1 cellular context compared by ENCODE assay signal in the genomic region with DNA sequence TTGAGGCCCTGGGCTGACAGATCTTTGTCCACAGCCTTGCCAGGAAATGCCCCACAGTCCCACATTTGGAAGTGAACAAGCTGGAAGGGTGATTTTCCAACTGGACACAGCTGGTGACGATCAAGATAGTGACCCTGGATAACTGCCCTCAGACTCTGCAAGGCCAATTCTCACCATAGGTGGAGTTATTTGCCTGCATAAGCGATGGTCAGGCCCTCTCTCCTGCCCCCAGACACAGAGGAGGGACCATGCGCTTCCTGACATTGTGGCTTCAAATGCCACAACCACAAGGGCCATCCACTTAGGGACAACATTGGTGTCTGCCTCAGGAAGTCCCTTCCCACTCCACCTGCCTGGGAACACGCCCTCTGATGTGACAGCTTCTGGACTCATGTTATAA.
TF ChIP-seq lines count a peak whose summit lies in the region.

No MANE protein-coding gene starts in this region.

TF ChIP-seq in SK-N-SH, 30 proteins besides CTCF, POLR2A, EP300 and RAD21 (continued from another document):
- TF ChIP-seq, protein P1, sequence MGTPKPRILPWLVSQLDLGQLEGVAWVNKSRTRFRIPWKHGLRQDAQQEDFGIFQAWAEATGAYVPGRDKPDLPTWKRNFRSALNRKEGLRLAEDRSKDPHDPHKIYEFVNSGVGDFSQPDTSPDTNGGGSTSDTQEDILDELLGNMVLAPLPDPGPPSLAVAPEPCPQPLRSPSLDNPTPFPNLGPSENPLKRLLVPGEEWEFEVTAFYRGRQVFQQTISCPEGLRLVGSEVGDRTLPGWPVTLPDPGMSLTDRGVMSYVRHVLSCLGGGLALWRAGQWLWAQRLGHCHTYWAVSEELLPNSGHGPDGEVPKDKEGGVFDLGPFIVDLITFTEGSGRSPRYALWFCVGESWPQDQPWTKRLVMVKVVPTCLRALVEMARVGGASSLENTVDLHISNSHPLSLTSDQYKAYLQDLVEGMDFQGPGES (IDR thresholded peaks at IDR 0.05; ENCODE audit: low read depth, low read length) = no peak
- TF ChIP-seq, protein P2, sequence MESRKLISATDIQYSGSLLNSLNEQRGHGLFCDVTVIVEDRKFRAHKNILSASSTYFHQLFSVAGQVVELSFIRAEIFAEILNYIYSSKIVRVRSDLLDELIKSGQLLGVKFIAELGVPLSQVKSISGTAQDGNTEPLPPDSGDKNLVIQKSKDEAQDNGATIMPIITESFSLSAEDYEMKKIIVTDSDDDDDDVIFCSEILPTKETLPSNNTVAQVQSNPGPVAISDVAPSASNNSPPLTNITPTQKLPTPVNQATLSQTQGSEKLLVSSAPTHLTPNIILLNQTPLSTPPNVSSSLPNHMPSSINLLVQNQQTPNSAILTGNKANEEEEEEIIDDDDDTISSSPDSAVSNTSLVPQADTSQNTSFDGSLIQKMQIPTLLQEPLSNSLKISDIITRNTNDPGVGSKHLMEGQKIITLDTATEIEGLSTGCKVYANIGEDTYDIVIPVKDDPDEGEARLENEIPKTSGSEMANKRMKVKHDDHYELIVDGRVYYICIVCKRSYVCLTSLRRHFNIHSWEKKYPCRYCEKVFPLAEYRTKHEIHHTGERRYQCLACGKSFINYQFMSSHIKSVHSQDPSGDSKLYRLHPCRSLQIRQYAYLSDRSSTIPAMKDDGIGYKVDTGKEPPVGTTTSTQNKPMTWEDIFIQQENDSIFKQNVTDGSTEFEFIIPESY (IDR thresholded peaks at IDR 0.05; ENCODE audit: borderline replicate concordance, low read depth) = no peak
- TF ChIP-seq NRF1 (IDR thresholded peaks at IDR 0.05; ENCODE audit: low read depth, low read length) (no peak), SIN3A (IDR thresholded peaks at IDR 0.05; ENCODE audit: borderline replicate concordance, low read depth, low read length) (no peak), TCF12 (IDR thresholded peaks at IDR 0.05) (no peak), YY1 (IDR thresholded peaks at IDR 0.05; ENCODE audit: low read depth) (no peak), GATA2 (CRISPR knock-in tag; IDR thresholded peaks at IDR 0.05) (no peak)
- TF ChIP-seq, protein P3, sequence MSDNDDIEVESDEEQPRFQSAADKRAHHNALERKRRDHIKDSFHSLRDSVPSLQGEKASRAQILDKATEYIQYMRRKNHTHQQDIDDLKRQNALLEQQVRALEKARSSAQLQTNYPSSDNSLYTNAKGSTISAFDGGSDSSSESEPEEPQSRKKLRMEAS (IDR thresholded peaks at IDR 0.05; ENCODE audit: low read depth) = no peak
- TF ChIP-seq, protein P4, sequence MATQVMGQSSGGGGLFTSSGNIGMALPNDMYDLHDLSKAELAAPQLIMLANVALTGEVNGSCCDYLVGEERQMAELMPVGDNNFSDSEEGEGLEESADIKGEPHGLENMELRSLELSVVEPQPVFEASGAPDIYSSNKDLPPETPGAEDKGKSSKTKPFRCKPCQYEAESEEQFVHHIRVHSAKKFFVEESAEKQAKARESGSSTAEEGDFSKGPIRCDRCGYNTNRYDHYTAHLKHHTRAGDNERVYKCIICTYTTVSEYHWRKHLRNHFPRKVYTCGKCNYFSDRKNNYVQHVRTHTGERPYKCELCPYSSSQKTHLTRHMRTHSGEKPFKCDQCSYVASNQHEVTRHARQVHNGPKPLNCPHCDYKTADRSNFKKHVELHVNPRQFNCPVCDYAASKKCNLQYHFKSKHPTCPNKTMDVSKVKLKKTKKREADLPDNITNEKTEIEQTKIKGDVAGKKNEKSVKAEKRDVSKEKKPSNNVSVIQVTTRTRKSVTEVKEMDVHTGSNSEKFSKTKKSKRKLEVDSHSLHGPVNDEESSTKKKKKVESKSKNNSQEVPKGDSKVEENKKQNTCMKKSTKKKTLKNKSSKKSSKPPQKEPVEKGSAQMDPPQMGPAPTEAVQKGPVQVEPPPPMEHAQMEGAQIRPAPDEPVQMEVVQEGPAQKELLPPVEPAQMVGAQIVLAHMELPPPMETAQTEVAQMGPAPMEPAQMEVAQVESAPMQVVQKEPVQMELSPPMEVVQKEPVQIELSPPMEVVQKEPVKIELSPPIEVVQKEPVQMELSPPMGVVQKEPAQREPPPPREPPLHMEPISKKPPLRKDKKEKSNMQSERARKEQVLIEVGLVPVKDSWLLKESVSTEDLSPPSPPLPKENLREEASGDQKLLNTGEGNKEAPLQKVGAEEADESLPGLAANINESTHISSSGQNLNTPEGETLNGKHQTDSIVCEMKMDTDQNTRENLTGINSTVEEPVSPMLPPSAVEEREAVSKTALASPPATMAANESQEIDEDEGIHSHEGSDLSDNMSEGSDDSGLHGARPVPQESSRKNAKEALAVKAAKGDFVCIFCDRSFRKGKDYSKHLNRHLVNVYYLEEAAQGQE (IDR thresholded peaks at IDR 0.05; ENCODE audit: low read depth, low read length) = no peak
